1 cellular context compared by ENCODE assay signal in genomic region chr4:53777244-53777984, GRCh38.
TF ChIP-seq lines count a peak whose summit lies in the region.

No MANE protein-coding gene starts in this region.

TF ChIP-seq in HepG2, 621 proteins besides CTCF, POLR2A, EP300 and RAD21 (continued from another document):
- TF ChIP-seq, protein P1, sequence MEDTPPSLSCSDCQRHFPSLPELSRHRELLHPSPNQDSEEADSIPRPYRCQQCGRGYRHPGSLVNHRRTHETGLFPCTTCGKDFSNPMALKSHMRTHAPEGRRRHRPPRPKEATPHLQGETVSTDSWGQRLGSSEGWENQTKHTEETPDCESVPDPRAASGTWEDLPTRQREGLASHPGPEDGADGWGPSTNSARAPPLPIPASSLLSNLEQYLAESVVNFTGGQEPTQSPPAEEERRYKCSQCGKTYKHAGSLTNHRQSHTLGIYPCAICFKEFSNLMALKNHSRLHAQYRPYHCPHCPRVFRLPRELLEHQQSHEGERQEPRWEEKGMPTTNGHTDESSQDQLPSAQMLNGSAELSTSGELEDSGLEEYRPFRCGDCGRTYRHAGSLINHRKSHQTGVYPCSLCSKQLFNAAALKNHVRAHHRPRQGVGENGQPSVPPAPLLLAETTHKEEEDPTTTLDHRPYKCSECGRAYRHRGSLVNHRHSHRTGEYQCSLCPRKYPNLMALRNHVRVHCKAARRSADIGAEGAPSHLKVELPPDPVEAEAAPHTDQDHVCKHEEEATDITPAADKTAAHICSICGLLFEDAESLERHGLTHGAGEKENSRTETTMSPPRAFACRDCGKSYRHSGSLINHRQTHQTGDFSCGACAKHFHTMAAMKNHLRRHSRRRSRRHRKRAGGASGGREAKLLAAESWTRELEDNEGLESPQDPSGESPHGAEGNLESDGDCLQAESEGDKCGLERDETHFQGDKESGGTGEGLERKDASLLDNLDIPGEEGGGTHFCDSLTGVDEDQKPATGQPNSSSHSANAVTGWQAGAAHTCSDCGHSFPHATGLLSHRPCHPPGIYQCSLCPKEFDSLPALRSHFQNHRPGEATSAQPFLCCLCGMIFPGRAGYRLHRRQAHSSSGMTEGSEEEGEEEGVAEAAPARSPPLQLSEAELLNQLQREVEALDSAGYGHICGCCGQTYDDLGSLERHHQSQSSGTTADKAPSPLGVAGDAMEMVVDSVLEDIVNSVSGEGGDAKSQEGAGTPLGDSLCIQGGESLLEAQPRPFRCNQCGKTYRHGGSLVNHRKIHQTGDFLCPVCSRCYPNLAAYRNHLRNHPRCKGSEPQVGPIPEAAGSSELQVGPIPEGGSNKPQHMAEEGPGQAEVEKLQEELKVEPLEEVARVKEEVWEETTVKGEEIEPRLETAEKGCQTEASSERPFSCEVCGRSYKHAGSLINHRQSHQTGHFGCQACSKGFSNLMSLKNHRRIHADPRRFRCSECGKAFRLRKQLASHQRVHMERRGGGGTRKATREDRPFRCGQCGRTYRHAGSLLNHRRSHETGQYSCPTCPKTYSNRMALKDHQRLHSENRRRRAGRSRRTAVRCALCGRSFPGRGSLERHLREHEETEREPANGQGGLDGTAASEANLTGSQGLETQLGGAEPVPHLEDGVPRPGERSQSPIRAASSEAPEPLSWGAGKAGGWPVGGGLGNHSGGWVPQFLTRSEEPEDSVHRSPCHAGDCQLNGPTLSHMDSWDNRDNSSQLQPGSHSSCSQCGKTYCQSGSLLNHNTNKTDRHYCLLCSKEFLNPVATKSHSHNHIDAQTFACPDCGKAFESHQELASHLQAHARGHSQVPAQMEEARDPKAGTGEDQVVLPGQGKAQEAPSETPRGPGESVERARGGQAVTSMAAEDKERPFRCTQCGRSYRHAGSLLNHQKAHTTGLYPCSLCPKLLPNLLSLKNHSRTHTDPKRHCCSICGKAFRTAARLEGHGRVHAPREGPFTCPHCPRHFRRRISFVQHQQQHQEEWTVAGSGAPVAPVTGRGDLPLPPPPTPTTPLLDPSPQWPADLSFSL (CRISPR knock-in tag; IDR thresholded peaks at IDR 0.05), result no peak
- no peak for TF ChIP-seq JDP2 (CRISPR knock-in tag; IDR thresholded peaks at IDR 0.05; ENCODE audit: borderline replicate concordance)
TF ChIP-seq in HepG2: peak in this region for 0.
